13 cellular contexts compared by ENCODE assay signal in the genomic region with DNA sequence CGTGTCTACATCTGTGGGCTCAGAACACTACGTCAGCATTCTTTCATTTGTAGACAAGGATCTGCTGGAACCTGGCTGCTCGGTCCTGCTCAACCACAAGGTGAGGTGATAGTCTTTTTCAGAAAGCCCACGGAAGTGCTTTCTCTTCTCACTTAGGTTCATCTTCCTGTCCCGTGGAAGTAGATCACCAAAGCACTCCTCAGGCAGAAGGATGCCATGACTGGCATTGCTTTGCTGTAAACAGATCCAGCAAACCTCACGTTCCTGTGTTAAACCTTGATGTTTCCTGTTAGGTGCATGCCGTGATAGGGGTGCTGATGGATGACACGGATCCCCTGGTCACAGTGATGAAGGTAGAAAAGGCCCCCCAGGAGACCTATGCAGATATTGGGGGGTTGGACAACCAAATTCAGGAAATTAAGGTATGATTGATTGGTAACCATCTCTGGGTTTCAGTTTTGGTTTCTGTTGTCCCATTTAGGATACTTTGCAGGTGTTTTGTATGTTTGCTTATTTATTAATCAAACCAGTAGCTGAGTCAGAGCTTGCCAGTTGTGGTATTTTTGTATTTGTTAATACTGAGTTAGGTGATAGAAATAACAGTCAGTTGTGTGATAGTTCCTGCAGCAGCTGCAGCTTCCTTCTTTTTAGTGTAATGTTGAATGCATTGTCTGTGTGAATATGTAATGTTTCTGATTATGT. TPM values are rescaled to one million over a fixed set of nuclear protein-coding genes. Genes with fewer than 3 reads are reported as not detected.
DNase-seq lines count a peak whose midpoint lies in the region; ATAC-seq lines count a peak whose summit lies in the region.
"Had no signal": no experiment of that assay in that cellular context is flagged by ENCODE, and none has a peak within 500 bp of the region (broad histone marks: within the 10 kb centered on the region; RNA-seq: fewer than 3 reads in every experiment).

No MANE protein-coding gene starts in this region.

- H3K36me3 Mint-ChIP-seq in T-helper 2 cell treated with Interferon-gamma antibody and Interleukin-4, amounts not matched to agents 5 μg/mL and 100 μg/mL, for 36 hours (ENCODE audit: low read depth): peaks cover 63% of the 10 kb centered on the region

- H3F3A ChIP-seq in GM23248 (ENCODE audit: insufficient read depth): no peaks in the 10 kb centered on the region

- H3K9me3 Mint-ChIP-seq in T-helper 2 cell treated with Interferon-gamma antibody and Interleukin-4, amounts not matched to agents 5 μg/mL and 100 μg/mL, for 36 hours: peaks cover 4% of the 10 kb centered on the region

- DNase-seq in T-helper 2 cell treated with Interferon-gamma antibody and Interleukin-4, amounts not matched to agents 5 μg/mL and 100 μg/mL, for 36 hours (ENCODE audit: low spot score): no peak
- DNase-seq in inferior parietal cortex (ENCODE audit: extremely low spot score) (no peak), GM23248 (no peak), Kasumi-1 (lab: John Stamatoyannopoulos, UW) (no peak), NCI-H128 (lab: John Stamatoyannopoulos, UW; ENCODE audit: unreplicated experiment) (no peak)
- DNase-seq: activated B cell treated with CpG ODN at 0.5 μM for 24 hours; IMR-90; NCI-H2171 treated with DMSO at 0.1 percent for 48 hours; stimulated activated CD4-positive, alpha-beta T cell treated with anti-CD3 and anti-CD28 coated beads, Interleukin-12 subunit alpha, Interleukin-12 subunit beta, amount 100 ng/mL, for 4 hours; stimulated activated naive CD4-positive, alpha-beta T cell had no signal

- WGBS in GM23248 (ENCODE audit: low coverage in 1 of 2, low lambda C conversion rate in 2 of 2, missing lambda C conversion rate in 2 of 2), 2 experiments: 78 to 79% methylated on average over 8 of the region's 8 CpGs

- no peaks in the 10 kb centered on the region for H4K20me1 ChIP-seq in GM23248 (ENCODE audit: insufficient read depth)

- no peaks in the 10 kb centered on the region for H3K27me3 Mint-ChIP-seq in T-helper 2 cell treated with Interferon-gamma antibody and Interleukin-4, amounts not matched to agents 5 μg/mL and 100 μg/mL, for 36 hours (ENCODE audit: low read depth)
- H3K27me3 Mint-ChIP-seq: activated B cell treated with CpG ODN at 0.5 μM for 24 hours had no signal

- no peaks in the 10 kb centered on the region for H3K27me3 ChIP-seq in GM23248 (replicated peaks; ENCODE audit: insufficient read depth)

- H3K79me2 ChIP-seq in GM23248 (ENCODE audit: insufficient read depth): peaks cover 29% of the 10 kb centered on the region

- no peaks in the 10 kb centered on the region for H3K9me2 ChIP-seq in GM23248 (ENCODE audit: insufficient read depth)

- peak overlapping the region; percentile 32 for H3K27ac Mint-ChIP-seq in T-helper 2 cell treated with Interferon-gamma antibody and Interleukin-4, amounts not matched to agents 5 μg/mL and 100 μg/mL, for 36 hours
- H3K27ac Mint-ChIP-seq: activated B cell treated with CpG ODN at 0.5 μM for 24 hours had no signal

- no peak overlapping the region for H3K4me3 Mint-ChIP-seq in T-helper 2 cell treated with Interferon-gamma antibody and Interleukin-4, amounts not matched to agents 5 μg/mL and 100 μg/mL, for 36 hours
- H3K4me3 Mint-ChIP-seq: activated B cell treated with CpG ODN at 0.5 μM for 24 hours had no signal

- H3K27ac ChIP-seq in GM23248: no peak overlapping the region

- no peaks in the 10 kb centered on the region for H3K4me1 ChIP-seq in GM23248 (ENCODE audit: insufficient read depth)

- H2AFZ ChIP-seq in GM23248: no peak overlapping the region

- no peak overlapping the region for H3K4me2 ChIP-seq in GM23248 (ENCODE audit: unreplicated experiment)

- in situ Hi-C loops in GM23248 (cut with MboI): no loop called here

- H3K36me3 ChIP-seq in GM23248 (ENCODE audit: low read depth): peaks cover 65% of the 10 kb centered on the region

- ATAC-seq in GM18861 (IDR thresholded peaks at IDR 0.05; ENCODE audit: unreplicated experiment): peak; percentile 95
- ATAC-seq in GM21367 (IDR thresholded peaks at IDR 0.05; ENCODE audit: unreplicated experiment): peak; percentile 52
- peak; percentile 86 for ATAC-seq in HG03064 (IDR thresholded peaks at IDR 0.05; ENCODE audit: low read depth, unreplicated experiment)

- no peak overlapping the region for H3K4me3 ChIP-seq in GM23248

- peaks cover 5% of the 10 kb centered on the region for H3K4me1 Mint-ChIP-seq in T-helper 2 cell treated with Interferon-gamma antibody and Interleukin-4, amounts not matched to agents 5 μg/mL and 100 μg/mL, for 36 hours (ENCODE audit: low read depth)

- no peak overlapping the region for H3K9ac ChIP-seq in GM23248

- no peaks in the 10 kb centered on the region for H3K9me3 ChIP-seq in GM23248 (ENCODE audit: low read depth)

RNA-seq across cellular contexts. Expression of a gene that starts 7.5 kb away (rescaled TPM):
- 132 and 154 TPM in 2 replicates for total RNA-seq in GM23248 (2014; rRNA removed; shearing (Covaris generic))
- polyA plus RNA-seq in GM23248 (2016; fragmentation: Nextera tagmentation; extraction: Ambion mirVana): 167 and 179 TPM in 2 replicates
